Comparison of ENCODE assay signal across 8 cellular contexts in genomic region chr14:69694730-69695663, GRCh38.
DNase-seq lines count a peak whose midpoint lies in the region; ATAC-seq and TF ChIP-seq lines count a peak whose summit lies in the region.

No MANE protein-coding gene starts in this region.

- H4K20me1 ChIP-seq in Karpas-422 (ENCODE audit: insufficient read depth, low read depth, low read length), result no peaks in the 10 kb centered on the region; the same call in 1 of the 2 replicates

- no peaks in the 10 kb centered on the region for H3K9me2 ChIP-seq in Karpas-422 (replicated peaks; ENCODE audit: insufficient read depth, low read length)

- H3K36me3 ChIP-seq in Karpas-422 (ENCODE audit: insufficient read depth, low read length), result no peaks in the 10 kb centered on the region
- H3K36me3 ChIP-seq in neutrophil, result peaks cover 11% of the 10 kb centered on the region

- no peak overlapping the region for H2AFZ ChIP-seq in Karpas-422 (ENCODE audit: low read length)

- H3K27ac ChIP-seq in Karpas-422 (ENCODE audit: low read length) (peak overlapping the region; percentile 90), neutrophil (peak overlapping the region; percentile 96)

- H3K27me3 ChIP-seq in Karpas-422 (ENCODE audit: low read length), result no peaks in the 10 kb centered on the region
- no peaks in the 10 kb centered on the region for H3K27me3 ChIP-seq in neutrophil

- TF ChIP-seq CTCF in neutrophil (IDR thresholded peaks at IDR 0.05), result no peak

- peaks cover 55 to 76% of the 10 kb centered on the region in 2 donors for H3K4me1 Mint-ChIP-seq in effector memory CD8-positive, alpha-beta T cell (ENCODE audit: low read depth in 2 of 2)

- H3K4me3 Mint-ChIP-seq in effector memory CD8-positive, alpha-beta T cell, result no peak overlapping the region

- no peak for ATAC-seq in effector memory CD8-positive, alpha-beta T cell (replicated peaks)
- ATAC-seq in HG02840 (IDR thresholded peaks at IDR 0.05; ENCODE audit: low FRiP score, unreplicated experiment) (no peak), HG03460 (IDR thresholded peaks at IDR 0.05; ENCODE audit: unreplicated experiment) (no peak), HG03521 (IDR thresholded peaks at IDR 0.05; ENCODE audit: unreplicated experiment) (no peak)

- H3K4me3 ChIP-seq in Karpas-422 (ENCODE audit: low read length), result peak overlapping the region; percentile 51
- peak overlapping the region; percentile 49 to 54 for H3K4me3 ChIP-seq in neutrophil (ENCODE audit: low read depth in 1 of 2, low read length in 1 of 2)

- peak overlapping the region; percentile 51 to 83 for H3K27ac Mint-ChIP-seq in effector memory CD8-positive, alpha-beta T cell

- no peaks in the 10 kb centered on the region for H3K27me3 Mint-ChIP-seq in effector memory CD8-positive, alpha-beta T cell

- peaks cover 16% of the 10 kb centered on the region for H3K36me3 Mint-ChIP-seq in effector memory CD8-positive, alpha-beta T cell (ENCODE audit: insufficient read depth)

- no peaks in the 10 kb centered on the region for H3K9me3 Mint-ChIP-seq in effector memory CD8-positive, alpha-beta T cell

- H3K79me2 ChIP-seq in Karpas-422 (ENCODE audit: low read length), result peaks cover 97% of the 10 kb centered on the region

- H3K4me2 ChIP-seq in Karpas-422 (ENCODE audit: low read depth, low read length, poor library complexity, severe bottlenecking), result peak overlapping the region; percentile 75

- H3K4me1 ChIP-seq in Karpas-422 (ENCODE audit: low read length) (peaks cover 90% of the 10 kb centered on the region), neutrophil (ENCODE audit: control insufficient read depth in 1 of 2, insufficient read depth in 1 of 2, low read depth in 1 of 2, low read length in 1 of 2) (peaks cover 80 to 81% of the 10 kb centered on the region in 2 experiments)

- peak overlapping the region; percentile 59 for H3K9ac ChIP-seq in Karpas-422 (ENCODE audit: low read length)

- H3K9me3 ChIP-seq in Karpas-422 (ENCODE audit: low read length) (no peaks in the 10 kb centered on the region), neutrophil (no peaks in the 10 kb centered on the region)

- peak; percentile 50 for DNase-seq in GM03348 (ENCODE audit: low spot score)
- DNase-seq in Karpas-422, result peak; percentile 77
- DNase-seq in effector memory CD8-positive, alpha-beta T cell, result no peak
- DNase-seq in SK-N-DZ (ENCODE audit: low spot score), result no peak

Comparison
In these comparisons a context has a peak if more than half of its experiments do, and no peak if none do; other contexts are left out.
1. DNase-seq: peak in GM03348 (single experiment) and Karpas-422 (single experiment); none in effector memory CD8-positive, alpha-beta T cell (0 of 3) and SK-N-DZ (single experiment).